ENCODE assay signal across 14 cellular contexts in genomic region chr3:159897331-159898075, GRCh38. TPM values are rescaled to one million over a fixed set of nuclear protein-coding genes. Genes with fewer than 3 reads are reported as not detected.
DNase-seq lines count a peak whose midpoint lies in the region; ATAC-seq and TF ChIP-seq lines count a peak whose summit lies in the region.
"Had no signal": no experiment of that assay in that cellular context is flagged by ENCODE, and none has a peak within 500 bp of the region (broad histone marks: within the 10 kb centered on the region; RNA-seq: fewer than 3 reads in every experiment).

No MANE protein-coding gene starts in this region.

- no peak overlapping the region for H3K4me3 Mint-ChIP-seq in activated T-helper 1 cell treated with anti-CD3 and anti-CD28 coated beads, Interleukin-12 subunit alpha, Interleukin-12 subunit beta, Interleukin-2, Interleukin-4 antibody, amounts not matched to agents 30 ng/mL and 10 ng/mL and 1 ng/mL, durations not matched to agents 14 hours and 24 hours and 36 hours
- H3K4me3 Mint-ChIP-seq: CD4-positive, CD25-positive, alpha-beta regulatory T cell; neural progenitor cell had no signal

- H3K9me3 Mint-ChIP-seq in activated T-helper 1 cell treated with anti-CD3 and anti-CD28 coated beads, Interleukin-12 subunit alpha, Interleukin-12 subunit beta, Interleukin-2, Interleukin-4 antibody, amounts not matched to agents 30 ng/mL and 10 ng/mL and 1 ng/mL, durations not matched to agents 14 hours and 24 hours and 36 hours, result no peaks in the 10 kb centered on the region
- H3K9me3 Mint-ChIP-seq: neural progenitor cell had no signal

- H3K36me3 Mint-ChIP-seq in activated T-helper 1 cell treated with anti-CD3 and anti-CD28 coated beads, Interleukin-12 subunit alpha, Interleukin-12 subunit beta, Interleukin-2, Interleukin-4 antibody, amounts not matched to agents 30 ng/mL and 10 ng/mL and 1 ng/mL, durations not matched to agents 14 hours and 24 hours and 36 hours (ENCODE audit: low read depth), result no peaks in the 10 kb centered on the region
- H3K36me3 Mint-ChIP-seq: CD4-positive, CD25-positive, alpha-beta regulatory T cell had no signal

- H3K36me3 ChIP-seq in SJCRH30 (no peaks in the 10 kb centered on the region), psoas muscle (ENCODE audit: insufficient read depth in 1 of 2, low read depth in 1 of 2) (peaks cover 6 to 63% of the 10 kb centered on the region in 2 donors)

- no peak overlapping the region for H3K27ac Mint-ChIP-seq in activated T-helper 1 cell treated with anti-CD3 and anti-CD28 coated beads, Interleukin-12 subunit alpha, Interleukin-12 subunit beta, Interleukin-2, Interleukin-4 antibody, amounts not matched to agents 30 ng/mL and 10 ng/mL and 1 ng/mL, durations not matched to agents 14 hours and 24 hours and 36 hours
- H3K27ac Mint-ChIP-seq: CD4-positive, CD25-positive, alpha-beta regulatory T cell; neural progenitor cell had no signal

- H3K4me3 ChIP-seq in SJCRH30, result no peak overlapping the region
- no peak overlapping the region for H3K4me3 ChIP-seq in psoas muscle
- H3K4me3 ChIP-seq: neural progenitor cell had no signal

- TF ChIP-seq CTCF in psoas muscle (IDR thresholded peaks at IDR 0.05), result no peak

- peaks cover 27% of the 10 kb centered on the region for H3K27me3 Mint-ChIP-seq in activated T-helper 1 cell treated with anti-CD3 and anti-CD28 coated beads, Interleukin-12 subunit alpha, Interleukin-12 subunit beta, Interleukin-2, Interleukin-4 antibody, amounts not matched to agents 30 ng/mL and 10 ng/mL and 1 ng/mL, durations not matched to agents 14 hours and 24 hours and 36 hours (ENCODE audit: insufficient read depth)

- peaks cover 35% of the 10 kb centered on the region for H3K4me1 ChIP-seq in SJCRH30
- peaks cover 9% of the 10 kb centered on the region for H3K4me1 ChIP-seq in psoas muscle

- no peaks in the 10 kb centered on the region for H3K4me1 Mint-ChIP-seq in activated T-helper 1 cell treated with anti-CD3 and anti-CD28 coated beads, Interleukin-12 subunit alpha, Interleukin-12 subunit beta, Interleukin-2, Interleukin-4 antibody, amounts not matched to agents 30 ng/mL and 10 ng/mL and 1 ng/mL, durations not matched to agents 14 hours and 24 hours and 36 hours (ENCODE audit: low read depth)
- H3K4me1 Mint-ChIP-seq: CD4-positive, CD25-positive, alpha-beta regulatory T cell had no signal

- intact Hi-C loops in psoas muscle (cut with DNase I), result loop anchor here in 1 of 2 donors (5.0 kb wide), 1 partner anchor 70 kb away; no protein-coding TSS in a partner anchor
- intact Hi-C loops in activated T-helper 1 cell treated with anti-CD3 and anti-CD28 coated beads, Interleukin-12 subunit alpha, Interleukin-12 subunit beta, Interleukin-2, Interleukin-4 antibody, amounts not matched to agents 30 ng/mL and 10 ng/mL and 1 ng/mL, durations not matched to agents 14 hours and 24 hours and 36 hours (cut with micrococcal nuclease), result no loop called here

- H3K27me3 ChIP-seq in SJCRH30 (no peaks in the 10 kb centered on the region), psoas muscle (ENCODE audit: insufficient read depth in 3 of 3, low read length in 2 of 3) (no peaks in the 10 kb centered on the region)
- H3K27me3 ChIP-seq: neural progenitor cell had no signal

- H3K27ac ChIP-seq in SJCRH30 (peak overlapping the region; percentile 63), psoas muscle (peak overlapping the region; percentile 53)
- H3K27ac ChIP-seq: epithelial cell of prostate had no signal

- ATAC-seq in psoas muscle, result no peak
- ATAC-seq in HG02642 (IDR thresholded peaks at IDR 0.05; ENCODE audit: poor library complexity, unreplicated experiment), result no peak

- 33 to 43% (median 34%) methylated on average over 5 of the region's 5 CpGs for WGBS in psoas muscle, 3 donors

- DNase-seq in EH (ENCODE audit: low read depth), result peak; percentile 77
- DNase-seq in SJCRH30, result peak; percentile 23 to 61
- peak; percentile 77 for DNase-seq in fibroblast of peridontal ligament (ENCODE audit: extremely low read depth)
- DNase-seq in psoas muscle, result no peak
- DNase-seq in GOT3 (lab: John Stamatoyannopoulos, UW), result no peak
- DNase-seq in NCI-H510A (lab: John Stamatoyannopoulos, UW), result no peak
- no peak for DNase-seq in activated T-helper 1 cell treated with anti-CD3 and anti-CD28 coated beads, Interleukin-12 subunit alpha, Interleukin-12 subunit beta, Interleukin-2, Interleukin-4 antibody, amounts not matched to agents 30 ng/mL and 10 ng/mL and 1 ng/mL, durations not matched to agents 14 hours and 24 hours and 36 hours (ENCODE audit: low spot score)
- DNase-seq: activated T-cell treated with anti-CD3 and anti-CD28 coated beads, Interleukin-2, amount 50 U/mL, for 1 hour; amygdala; CD4-positive, CD25-positive, alpha-beta regulatory T cell; MV-4-11 had no signal

- no peaks in the 10 kb centered on the region for H3K9me3 ChIP-seq in SJCRH30 (replicated peaks)
- no peaks in the 10 kb centered on the region for H3K9me3 ChIP-seq in psoas muscle

RNA-seq across cellular contexts. Expression of gene SCHIP1, which starts 57.8 kb away (rescaled TPM):
- total RNA-seq in SJCRH30 (2014; rRNA removed; shearing (Covaris generic)), result 1.5 and 2.2 TPM in 2 replicates
- 100 to 1,000 TPM in 2 of 4 donors, 10 to 100 TPM in 2; 49.1 to 206 (median 90.3) TPM for total RNA-seq in psoas muscle
- 100 to 1,000 TPM in 1 of 3 donors, 10 to 100 TPM in 2; 27.1 to 129 (median 68.6) TPM for polyA plus RNA-seq in psoas muscle
- 0.12 TPM in 1 of 2 replicates, not detected in the other for total RNA-seq in activated T-helper 1 cell treated with anti-CD3 and anti-CD28 coated beads, Interleukin-12 subunit alpha, Interleukin-12 subunit beta, Interleukin-2, Interleukin-4 antibody, amounts not matched to agents 30 ng/mL and 10 ng/mL and 1 ng/mL, durations not matched to agents 14 hours and 24 hours and 36 hours
- total RNA-seq: CD4-positive, CD25-positive, alpha-beta regulatory T cell had no signal
- polyA plus RNA-seq: CD4-positive, CD25-positive, alpha-beta regulatory T cell had no signal

Comparison
In these comparisons a context has a peak if more than half of its experiments do, and no peak if none do; other contexts are left out.
1. DNase-seq: peak in EH (single experiment), SJCRH30 (2 of 2) and fibroblast of peridontal ligament (single experiment); none in psoas muscle (0 of 2), GOT3 (single experiment), NCI-H510A (single experiment) and activated T-helper 1 cell treated with anti-CD3 and anti-CD28 coated beads, Interleukin-12 subunit alpha, Interleukin-12 subunit beta, Interleukin-2, Interleukin-4 antibody, amounts not matched to agents 30 ng/mL and 10 ng/mL and 1 ng/mL, durations not matched to agents 14 hours and 24 hours and 36 hours (single experiment).
2. RNA of gene SCHIP1, which starts 57.8 kb away (total RNA-seq): 49.1 to 206 TPM in psoas muscle; 1.5 to 2.2 TPM in SJCRH30 and 0.12 TPM in activated T-helper 1 cell treated with anti-CD3 and anti-CD28 coated beads, Interleukin-12 subunit alpha, Interleukin-12 subunit beta, Interleukin-2, Interleukin-4 antibody, amounts not matched to agents 30 ng/mL and 10 ng/mL and 1 ng/mL, durations not matched to agents 14 hours and 24 hours and 36 hours; every median in the first group is over 10 times any median in the second.